Comparison of ENCODE assay signal across 8 cellular contexts in the genomic region with DNA sequence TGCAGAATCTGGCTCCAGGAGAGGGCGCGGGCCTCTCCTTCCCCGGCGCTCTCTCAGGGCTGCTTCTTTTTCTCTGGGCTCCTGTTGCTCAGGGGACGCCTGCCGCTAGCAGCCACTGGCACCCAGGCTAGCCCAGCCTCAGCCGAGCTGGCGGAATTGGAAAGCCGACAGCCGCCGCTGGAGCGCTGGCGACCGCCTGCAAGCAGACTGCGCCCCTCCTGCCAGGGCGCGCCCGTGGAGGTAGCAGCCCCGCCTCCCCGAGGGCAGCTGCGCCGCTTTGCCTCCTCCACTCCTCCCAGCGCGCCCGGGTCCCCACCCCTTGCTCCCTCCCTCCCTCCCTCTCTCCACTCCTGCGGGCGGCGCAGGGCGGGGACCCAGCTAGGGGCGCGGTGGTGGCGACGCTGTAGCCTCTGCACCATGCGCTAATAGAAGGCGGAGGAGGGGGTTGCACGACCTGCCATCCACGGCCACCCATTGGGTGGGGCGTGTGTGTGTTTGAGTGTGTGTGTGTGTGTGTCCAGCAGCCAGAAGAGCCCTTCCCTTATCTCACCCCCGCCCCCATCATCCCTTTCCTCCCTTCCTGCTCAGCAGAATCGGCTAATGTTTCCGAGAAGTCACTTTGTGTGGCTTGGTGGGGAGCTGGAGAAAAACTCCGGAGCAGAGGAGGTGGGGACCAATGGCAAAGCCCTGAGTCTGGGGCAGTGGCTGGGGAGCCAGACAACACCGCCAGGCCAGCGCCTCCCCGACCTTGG. TPM values are rescaled to one million over a fixed set of nuclear protein-coding genes. Genes with fewer than 3 reads are reported as not detected.
DNase-seq lines count a peak whose midpoint lies in the region; ATAC-seq and TF ChIP-seq lines count a peak whose summit lies in the region.

Gene SCN9A (minus strand): TSS at position 209 of the 752 bp plus-strand sequence. CDS start 64,188 bp downstream, outside the sequence.

- H3K27ac Mint-ChIP-seq in activated naive CD4-positive, alpha-beta T cell treated with anti-CD3 and anti-CD28 coated beads, Interleukin-2, amount 10 ng/mL, durations not matched to agents 7 days and 5 days: no peak within 1 kb of the TSS
- H3K27ac Mint-ChIP-seq in activated T-helper 2 cell treated with anti-CD3 and anti-CD28 coated beads, Interferon-gamma antibody, Interleukin-2, Interleukin-4, amounts not matched to agents 10 μg/mL and 5 μg/mL and 100 μg/mL, durations not matched to agents 14 hours and 24 hours and 36 hours: no peak within 1 kb of the TSS
- H3K27ac Mint-ChIP-seq in glutamatergic neuron (ENCODE audit: unreplicated experiment) (peak within 1 kb of the TSS; percentile 91), neural crest cell (ENCODE audit: unreplicated experiment) (peak within 1 kb of the TSS; percentile 79)

- peak; percentile 51 for DNase-seq in activated naive CD4-positive, alpha-beta T cell treated with anti-CD3 and anti-CD28 coated beads, Interleukin-2, amount 10 ng/mL, durations not matched to agents 7 days and 5 days
- no peak for DNase-seq in activated naive CD4-positive, alpha-beta T cell treated with Interleukin-2 at 50 U/mL for 16 hours
- DNase-seq in NCI-H446 treated with DMSO at 0.1 percent for 48 hours (lab: John Stamatoyannopoulos, UW): peak; percentile 11
- DNase-seq in activated T-helper 2 cell treated with anti-CD3 and anti-CD28 coated beads, Interferon-gamma antibody, Interleukin-2, Interleukin-4, amounts not matched to agents 10 μg/mL and 5 μg/mL and 100 μg/mL, durations not matched to agents 14 hours and 24 hours and 36 hours (ENCODE audit: low spot score): peak; percentile 37
- peak; percentile 92 for DNase-seq in glutamatergic neuron
- peak; percentile 68 for DNase-seq in neural crest cell (ENCODE audit: low read depth, low spot score)
- DNase-seq in effector CD4-positive, alpha-beta T cell: no peak

- H3K4me3 Mint-ChIP-seq in activated naive CD4-positive, alpha-beta T cell treated with anti-CD3 and anti-CD28 coated beads, Interleukin-2, amount 10 ng/mL, durations not matched to agents 7 days and 5 days: peak within 1 kb of the TSS; percentile 72
- H3K4me3 Mint-ChIP-seq in activated T-helper 2 cell treated with anti-CD3 and anti-CD28 coated beads, Interferon-gamma antibody, Interleukin-2, Interleukin-4, amounts not matched to agents 10 μg/mL and 5 μg/mL and 100 μg/mL, durations not matched to agents 14 hours and 24 hours and 36 hours (ENCODE audit: low read depth): peak within 1 kb of the TSS; percentile 79
- H3K4me3 Mint-ChIP-seq in glutamatergic neuron (ENCODE audit: unreplicated experiment) (peak within 1 kb of the TSS; percentile 93), neural crest cell (peak within 1 kb of the TSS; percentile 95)

- H3K27me3 Mint-ChIP-seq in activated naive CD4-positive, alpha-beta T cell treated with anti-CD3 and anti-CD28 coated beads, Interleukin-2, amount 10 ng/mL, durations not matched to agents 7 days and 5 days: peaks cover 21% of the 10 kb centered on the region
- H3K27me3 Mint-ChIP-seq in activated T-helper 2 cell treated with anti-CD3 and anti-CD28 coated beads, Interferon-gamma antibody, Interleukin-2, Interleukin-4, amounts not matched to agents 10 μg/mL and 5 μg/mL and 100 μg/mL, durations not matched to agents 14 hours and 24 hours and 36 hours (ENCODE audit: low read depth): peaks cover 45% of the 10 kb centered on the region
- H3K27me3 Mint-ChIP-seq in glutamatergic neuron (ENCODE audit: unreplicated experiment) (no peaks in the 10 kb centered on the region), neural crest cell (ENCODE audit: low read depth) (peaks cover 71% of the 10 kb centered on the region)

- intact Hi-C loops in activated T-helper 2 cell treated with anti-CD3 and anti-CD28 coated beads, Interferon-gamma antibody, Interleukin-2, Interleukin-4, amounts not matched to agents 10 μg/mL and 5 μg/mL and 100 μg/mL, durations not matched to agents 14 hours and 24 hours and 36 hours (cut with micrococcal nuclease): no loop called here

- CTCF ChIA-PET in activated naive CD4-positive, alpha-beta T cell treated with anti-CD3 and anti-CD28 coated beads, Interleukin-2, amount 10 ng/mL, durations not matched to agents 7 days and 5 days (lab: Charles Lee): interaction anchor here (0.7 kb wide), 1 partner anchor 15 kb away, joined by 3 read pairs; no protein-coding TSS in a partner anchor

- peak; percentile 61 for ATAC-seq in HG03066 (IDR thresholded peaks at IDR 0.05; ENCODE audit: low read depth, unreplicated experiment)

- H3K9me3 Mint-ChIP-seq in activated naive CD4-positive, alpha-beta T cell treated with anti-CD3 and anti-CD28 coated beads, Interleukin-2, amount 10 ng/mL, durations not matched to agents 7 days and 5 days: no peaks in the 10 kb centered on the region
- no peaks in the 10 kb centered on the region for H3K9me3 Mint-ChIP-seq in activated T-helper 2 cell treated with anti-CD3 and anti-CD28 coated beads, Interferon-gamma antibody, Interleukin-2, Interleukin-4, amounts not matched to agents 10 μg/mL and 5 μg/mL and 100 μg/mL, durations not matched to agents 14 hours and 24 hours and 36 hours
- H3K9me3 Mint-ChIP-seq in glutamatergic neuron (ENCODE audit: unreplicated experiment) (peaks cover 2% of the 10 kb centered on the region), neural crest cell (no peaks in the 10 kb centered on the region)

- peaks cover 15% of the 10 kb centered on the region for H3K4me1 Mint-ChIP-seq in activated naive CD4-positive, alpha-beta T cell treated with anti-CD3 and anti-CD28 coated beads, Interleukin-2, amount 10 ng/mL, durations not matched to agents 7 days and 5 days
- peaks cover 10% of the 10 kb centered on the region for H3K4me1 Mint-ChIP-seq in activated T-helper 2 cell treated with anti-CD3 and anti-CD28 coated beads, Interferon-gamma antibody, Interleukin-2, Interleukin-4, amounts not matched to agents 10 μg/mL and 5 μg/mL and 100 μg/mL, durations not matched to agents 14 hours and 24 hours and 36 hours (ENCODE audit: low read depth)
- H3K4me1 Mint-ChIP-seq in glutamatergic neuron (ENCODE audit: low read depth, unreplicated experiment) (peaks cover 5% of the 10 kb centered on the region), neural crest cell (peaks cover 22% of the 10 kb centered on the region)

- TF ChIP-seq CTCF in glutamatergic neuron (IDR thresholded peaks at IDR 0.05; ENCODE audit: partially characterized antibody, unreplicated experiment): no peak
- peak; percentile 31 for TF ChIP-seq CTCF in neural crest cell (conservative IDR thresholded peaks at IDR 0.05)

- no peaks in the 10 kb centered on the region for H3K36me3 Mint-ChIP-seq in activated naive CD4-positive, alpha-beta T cell treated with anti-CD3 and anti-CD28 coated beads, Interleukin-2, amount 10 ng/mL, durations not matched to agents 7 days and 5 days
- no peaks in the 10 kb centered on the region for H3K36me3 Mint-ChIP-seq in activated T-helper 2 cell treated with anti-CD3 and anti-CD28 coated beads, Interferon-gamma antibody, Interleukin-2, Interleukin-4, amounts not matched to agents 10 μg/mL and 5 μg/mL and 100 μg/mL, durations not matched to agents 14 hours and 24 hours and 36 hours (ENCODE audit: low read depth)
- H3K36me3 Mint-ChIP-seq in glutamatergic neuron (ENCODE audit: unreplicated experiment) (no peaks in the 10 kb centered on the region), neural crest cell (ENCODE audit: low read depth) (no peaks in the 10 kb centered on the region)

RNA-seq across cellular contexts. Expression of gene SCN9A, which starts in this region (rescaled TPM):
- total RNA-seq in activated T-helper 2 cell treated with anti-CD3 and anti-CD28 coated beads, Interferon-gamma antibody, Interleukin-2, Interleukin-4, amounts not matched to agents 10 μg/mL and 5 μg/mL and 100 μg/mL, durations not matched to agents 14 hours and 24 hours and 36 hours: 0.16 TPM in 1 of 2 replicates, not detected in the other
- total RNA-seq in glutamatergic neuron (ENCODE audit: unreplicated experiment) (11.2 TPM), neural crest cell (0.86 and 1.3 TPM in 2 replicates)

Comparison
In these comparisons a context has a peak if more than half of its experiments do, and no peak if none do; other contexts are left out.
1. DNase-seq: peak in activated naive CD4-positive, alpha-beta T cell treated with anti-CD3 and anti-CD28 coated beads, Interleukin-2, amount 10 ng/mL, durations not matched to agents 7 days and 5 days (single experiment), NCI-H446 treated with DMSO at 0.1 percent for 48 hours (single experiment), glutamatergic neuron (single experiment) and neural crest cell (single experiment); none in activated naive CD4-positive, alpha-beta T cell treated with Interleukin-2 at 50 U/mL for 16 hours (single experiment) and effector CD4-positive, alpha-beta T cell (single experiment).
2. Peak in DNase-seq in activated T-helper 2 cell treated with anti-CD3 and anti-CD28 coated beads, Interferon-gamma antibody, Interleukin-2, Interleukin-4, amounts not matched to agents 10 μg/mL and 5 μg/mL and 100 μg/mL, durations not matched to agents 14 hours and 24 hours and 36 hours; RNA of the gene not detected or under 1 TPM.
3. H3K27ac Mint-ChIP-seq: peak in glutamatergic neuron (single experiment) and neural crest cell (single experiment); none in activated naive CD4-positive, alpha-beta T cell treated with anti-CD3 and anti-CD28 coated beads, Interleukin-2, amount 10 ng/mL, durations not matched to agents 7 days and 5 days (single experiment) and activated T-helper 2 cell treated with anti-CD3 and anti-CD28 coated beads, Interferon-gamma antibody, Interleukin-2, Interleukin-4, amounts not matched to agents 10 μg/mL and 5 μg/mL and 100 μg/mL, durations not matched to agents 14 hours and 24 hours and 36 hours (single experiment).
4. Peak in every context shown above with its lines, with median percentiles within 50 percentile points of each other: H3K4me3 Mint-ChIP-seq.